In the genomic region with DNA sequence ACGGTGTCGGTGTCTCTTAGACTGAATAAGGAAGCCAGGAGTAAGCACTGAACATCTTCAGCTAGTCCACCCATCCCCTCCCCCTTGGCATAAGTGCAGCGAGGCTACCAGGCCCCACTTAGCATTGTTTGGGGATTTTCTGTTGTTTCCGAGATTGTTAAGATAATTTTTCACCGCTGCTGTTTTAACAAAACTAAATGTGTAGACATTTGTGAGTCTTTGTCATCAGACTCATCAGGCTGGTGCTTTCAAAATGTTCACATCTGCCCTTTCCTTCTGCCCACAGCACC, we compare ENCODE assay signal across 1 cellular context.
TF ChIP-seq lines count a peak whose summit lies in the region.

No MANE protein-coding gene starts in this region.

TF ChIP-seq in HepG2, 621 proteins besides CTCF, POLR2A, EP300 and RAD21 (continued from another document):
- TF ChIP-seq PPARG (CRISPR knock-in tag; conservative IDR thresholded peaks at IDR 0.05): no peak
- TF ChIP-seq ZBTB7A (CRISPR knock-in tag; IDR thresholded peaks at IDR 0.05): no peak
